ENCODE assay signal across 1 cellular context in the genomic region with DNA sequence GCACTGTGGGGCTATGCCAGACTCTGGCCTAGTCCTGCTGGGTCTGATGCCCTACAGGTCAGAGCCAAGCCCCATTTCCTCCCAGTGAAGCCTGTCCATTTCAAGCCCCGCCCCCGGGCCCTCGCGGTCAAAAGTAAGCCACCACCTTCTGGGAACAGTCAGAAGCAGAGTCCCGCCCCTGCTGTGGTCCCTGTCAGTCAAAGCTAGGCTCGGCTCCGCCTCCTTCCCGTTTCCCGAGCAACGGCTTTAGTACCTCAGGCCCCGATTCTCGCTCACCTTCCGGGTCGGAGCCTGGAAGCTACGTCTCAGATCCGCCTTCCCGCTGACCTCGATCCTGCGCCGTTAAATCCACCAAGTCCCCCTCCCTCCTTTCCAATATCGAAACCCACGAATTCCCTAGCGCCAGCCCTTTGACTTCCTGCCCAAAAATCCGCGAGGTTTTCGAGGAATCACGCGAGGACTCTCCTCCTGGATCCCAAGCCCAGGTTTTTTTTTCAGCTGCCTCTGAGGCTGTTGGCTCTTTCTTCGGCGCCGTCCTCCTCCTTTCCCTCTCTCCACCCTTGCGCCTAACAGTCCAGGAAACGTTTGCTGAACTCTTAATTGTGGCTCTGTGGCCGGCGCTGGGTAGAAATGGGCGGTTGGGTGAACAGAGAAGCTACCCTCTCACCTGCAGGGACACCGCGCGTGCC.
TF ChIP-seq lines count a peak whose summit lies in the region.

No MANE protein-coding gene starts in this region.

TF ChIP-seq in K562, 482 proteins besides CTCF, POLR2A, EP300 and RAD21 (continued from another document and continues in another):
- TF ChIP-seq FOXP4 (CRISPR knock-in tag; IDR thresholded peaks at IDR 0.05; ENCODE audit: borderline replicate concordance) (no peak), SAP30 (IDR thresholded peaks at IDR 0.05; ENCODE audit: borderline replicate concordance, insufficient read depth, low read depth, low read length, poor library complexity, severe bottlenecking) (no peak), ZNF77 (CRISPR knock-in tag; IDR thresholded peaks at IDR 0.05) (no peak), NR2F6 (CRISPR knock-in tag; IDR thresholded peaks at IDR 0.05) (0 out of 2 replicates have a peak, but pooled peaks have one; percentile 39), KDM2B (CRISPR knock-in tag; IDR thresholded peaks at IDR 0.05) (no peak), FUS (optimal IDR thresholded peaks at IDR 0.05; ENCODE audit: low read depth, low read length) (no peak), TRIM25 (IDR thresholded peaks at IDR 0.05; ENCODE audit: borderline replicate concordance) (no peak), MAFK (IDR thresholded peaks at IDR 0.05; ENCODE audit: low read length) (no peak), GMEB1 (CRISPR knock-in tag; IDR thresholded peaks at IDR 0.05) (no peak), LCOR (CRISPR knock-in tag; IDR thresholded peaks at IDR 0.05) (0 out of 2 replicates have a peak, but pooled peaks have one; percentile 21), FOXA1 (IDR thresholded peaks at IDR 0.05; ENCODE audit: borderline replicate concordance) (no peak), SOX6 (IDR thresholded peaks at IDR 0.05) (no peak), MYBL2 (IDR thresholded peaks at IDR 0.05; ENCODE audit: low read depth) (no peak), MYBL2 (CRISPR knock-in tag; IDR thresholded peaks at IDR 0.05; ENCODE audit: borderline replicate concordance) (no peak), ZNF696 (CRISPR knock-in tag; conservative IDR thresholded peaks at IDR 0.05) (no peak), PHB2 (IDR thresholded peaks at IDR 0.05; ENCODE audit: low read depth) (no peak), ZBTB5 (IDR thresholded peaks at IDR 0.05) (no peak), GTF2F1 (IDR thresholded peaks at IDR 0.05; ENCODE audit: low read depth, low read length) (no peak), ARHGAP35 (IDR thresholded peaks at IDR 0.05; ENCODE audit: partially characterized antibody) (no peak), SMARCA5 (IDR thresholded peaks at IDR 0.05) (no peak), MEF2D (tag; conservative IDR thresholded peaks at IDR 0.05; ENCODE audit: low read depth) (no peak), PRPF4 (IDR thresholded peaks at IDR 0.05; ENCODE audit: insufficient read depth, low read depth, low read length, poor library complexity, severe bottlenecking) (no peak), BRCA1 (IDR thresholded peaks at IDR 0.05) (no peak), BRCA1 (CRISPR knock-in tag; IDR thresholded peaks at IDR 0.05) (no peak), HDAC1 (IDR thresholded peaks at IDR 0.05) (peak in 1 of 2 experiments; percentile 12; a peak in 1 of 4 replicates), ZHX1 (conservative IDR thresholded peaks at IDR 0.05; ENCODE audit: low read length) (0 out of 2 replicates have a peak, but pooled peaks have one; percentile 64), E2F3 (CRISPR knock-in tag; IDR thresholded peaks at IDR 0.05) (no peak), KLF13 (tag; IDR thresholded peaks at IDR 0.05; ENCODE audit: borderline replicate concordance, low read depth) (no peak), ZNF76 (CRISPR knock-in tag; IDR thresholded peaks at IDR 0.05; ENCODE audit: borderline replicate concordance) (no peak), EWSR1 (IDR thresholded peaks at IDR 0.05; ENCODE audit: borderline replicate concordance, low read depth, partially characterized antibody) (no peak)
- TF ChIP-seq, protein P1, sequence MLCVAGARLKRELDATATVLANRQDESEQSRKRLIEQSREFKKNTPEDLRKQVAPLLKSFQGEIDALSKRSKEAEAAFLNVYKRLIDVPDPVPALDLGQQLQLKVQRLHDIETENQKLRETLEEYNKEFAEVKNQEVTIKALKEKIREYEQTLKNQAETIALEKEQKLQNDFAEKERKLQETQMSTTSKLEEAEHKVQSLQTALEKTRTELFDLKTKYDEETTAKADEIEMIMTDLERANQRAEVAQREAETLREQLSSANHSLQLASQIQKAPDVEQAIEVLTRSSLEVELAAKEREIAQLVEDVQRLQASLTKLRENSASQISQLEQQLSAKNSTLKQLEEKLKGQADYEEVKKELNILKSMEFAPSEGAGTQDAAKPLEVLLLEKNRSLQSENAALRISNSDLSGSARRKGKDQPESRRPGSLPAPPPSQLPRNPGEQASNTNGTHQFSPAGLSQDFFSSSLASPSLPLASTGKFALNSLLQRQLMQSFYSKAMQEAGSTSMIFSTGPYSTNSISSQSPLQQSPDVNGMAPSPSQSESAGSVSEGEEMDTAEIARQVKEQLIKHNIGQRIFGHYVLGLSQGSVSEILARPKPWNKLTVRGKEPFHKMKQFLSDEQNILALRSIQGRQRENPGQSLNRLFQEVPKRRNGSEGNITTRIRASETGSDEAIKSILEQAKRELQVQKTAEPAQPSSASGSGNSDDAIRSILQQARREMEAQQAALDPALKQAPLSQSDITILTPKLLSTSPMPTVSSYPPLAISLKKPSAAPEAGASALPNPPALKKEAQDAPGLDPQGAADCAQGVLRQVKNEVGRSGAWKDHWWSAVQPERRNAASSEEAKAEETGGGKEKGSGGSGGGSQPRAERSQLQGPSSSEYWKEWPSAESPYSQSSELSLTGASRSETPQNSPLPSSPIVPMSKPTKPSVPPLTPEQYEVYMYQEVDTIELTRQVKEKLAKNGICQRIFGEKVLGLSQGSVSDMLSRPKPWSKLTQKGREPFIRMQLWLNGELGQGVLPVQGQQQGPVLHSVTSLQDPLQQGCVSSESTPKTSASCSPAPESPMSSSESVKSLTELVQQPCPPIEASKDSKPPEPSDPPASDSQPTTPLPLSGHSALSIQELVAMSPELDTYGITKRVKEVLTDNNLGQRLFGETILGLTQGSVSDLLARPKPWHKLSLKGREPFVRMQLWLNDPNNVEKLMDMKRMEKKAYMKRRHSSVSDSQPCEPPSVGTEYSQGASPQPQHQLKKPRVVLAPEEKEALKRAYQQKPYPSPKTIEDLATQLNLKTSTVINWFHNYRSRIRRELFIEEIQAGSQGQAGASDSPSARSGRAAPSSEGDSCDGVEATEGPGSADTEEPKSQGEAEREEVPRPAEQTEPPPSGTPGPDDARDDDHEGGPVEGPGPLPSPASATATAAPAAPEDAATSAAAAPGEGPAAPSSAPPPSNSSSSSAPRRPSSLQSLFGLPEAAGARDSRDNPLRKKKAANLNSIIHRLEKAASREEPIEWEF (CRISPR knock-in tag; IDR thresholded peaks at IDR 0.05) = peak; percentile 27; the same call in 1 of the 2 replicates
- TF ChIP-seq, protein P2, sequence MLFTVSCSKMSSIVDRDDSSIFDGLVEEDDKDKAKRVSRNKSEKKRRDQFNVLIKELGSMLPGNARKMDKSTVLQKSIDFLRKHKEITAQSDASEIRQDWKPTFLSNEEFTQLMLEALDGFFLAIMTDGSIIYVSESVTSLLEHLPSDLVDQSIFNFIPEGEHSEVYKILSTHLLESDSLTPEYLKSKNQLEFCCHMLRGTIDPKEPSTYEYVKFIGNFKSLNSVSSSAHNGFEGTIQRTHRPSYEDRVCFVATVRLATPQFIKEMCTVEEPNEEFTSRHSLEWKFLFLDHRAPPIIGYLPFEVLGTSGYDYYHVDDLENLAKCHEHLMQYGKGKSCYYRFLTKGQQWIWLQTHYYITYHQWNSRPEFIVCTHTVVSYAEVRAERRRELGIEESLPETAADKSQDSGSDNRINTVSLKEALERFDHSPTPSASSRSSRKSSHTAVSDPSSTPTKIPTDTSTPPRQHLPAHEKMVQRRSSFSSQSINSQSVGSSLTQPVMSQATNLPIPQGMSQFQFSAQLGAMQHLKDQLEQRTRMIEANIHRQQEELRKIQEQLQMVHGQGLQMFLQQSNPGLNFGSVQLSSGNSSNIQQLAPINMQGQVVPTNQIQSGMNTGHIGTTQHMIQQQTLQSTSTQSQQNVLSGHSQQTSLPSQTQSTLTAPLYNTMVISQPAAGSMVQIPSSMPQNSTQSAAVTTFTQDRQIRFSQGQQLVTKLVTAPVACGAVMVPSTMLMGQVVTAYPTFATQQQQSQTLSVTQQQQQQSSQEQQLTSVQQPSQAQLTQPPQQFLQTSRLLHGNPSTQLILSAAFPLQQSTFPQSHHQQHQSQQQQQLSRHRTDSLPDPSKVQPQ (CRISPR knock-in tag; IDR thresholded peaks at IDR 0.05; ENCODE audit: borderline replicate concordance) = no peak
- TF ChIP-seq, protein P3, sequence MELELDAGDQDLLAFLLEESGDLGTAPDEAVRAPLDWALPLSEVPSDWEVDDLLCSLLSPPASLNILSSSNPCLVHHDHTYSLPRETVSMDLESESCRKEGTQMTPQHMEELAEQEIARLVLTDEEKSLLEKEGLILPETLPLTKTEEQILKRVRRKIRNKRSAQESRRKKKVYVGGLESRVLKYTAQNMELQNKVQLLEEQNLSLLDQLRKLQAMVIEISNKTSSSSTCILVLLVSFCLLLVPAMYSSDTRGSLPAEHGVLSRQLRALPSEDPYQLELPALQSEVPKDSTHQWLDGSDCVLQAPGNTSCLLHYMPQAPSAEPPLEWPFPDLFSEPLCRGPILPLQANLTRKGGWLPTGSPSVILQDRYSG (tag; conservative IDR thresholded peaks at IDR 0.05; ENCODE audit: low read depth) = no peak
- TF ChIP-seq, protein P4, sequence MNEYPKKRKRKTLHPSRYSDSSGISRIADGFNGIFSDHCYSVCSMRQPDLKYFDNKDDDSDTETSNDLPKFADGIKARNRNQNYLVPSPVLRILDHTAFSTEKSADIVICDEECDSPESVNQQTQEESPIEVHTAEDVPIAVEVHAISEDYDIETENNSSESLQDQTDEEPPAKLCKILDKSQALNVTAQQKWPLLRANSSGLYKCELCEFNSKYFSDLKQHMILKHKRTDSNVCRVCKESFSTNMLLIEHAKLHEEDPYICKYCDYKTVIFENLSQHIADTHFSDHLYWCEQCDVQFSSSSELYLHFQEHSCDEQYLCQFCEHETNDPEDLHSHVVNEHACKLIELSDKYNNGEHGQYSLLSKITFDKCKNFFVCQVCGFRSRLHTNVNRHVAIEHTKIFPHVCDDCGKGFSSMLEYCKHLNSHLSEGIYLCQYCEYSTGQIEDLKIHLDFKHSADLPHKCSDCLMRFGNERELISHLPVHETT (CRISPR knock-in tag; conservative IDR thresholded peaks at IDR 0.05 in 1 of 2, IDR thresholded peaks at IDR 0.05 in 1 of 2) = peak in 1 of 2 experiments; percentile 75; a peak in 1 of 4 replicates
